In the genomic region with DNA sequence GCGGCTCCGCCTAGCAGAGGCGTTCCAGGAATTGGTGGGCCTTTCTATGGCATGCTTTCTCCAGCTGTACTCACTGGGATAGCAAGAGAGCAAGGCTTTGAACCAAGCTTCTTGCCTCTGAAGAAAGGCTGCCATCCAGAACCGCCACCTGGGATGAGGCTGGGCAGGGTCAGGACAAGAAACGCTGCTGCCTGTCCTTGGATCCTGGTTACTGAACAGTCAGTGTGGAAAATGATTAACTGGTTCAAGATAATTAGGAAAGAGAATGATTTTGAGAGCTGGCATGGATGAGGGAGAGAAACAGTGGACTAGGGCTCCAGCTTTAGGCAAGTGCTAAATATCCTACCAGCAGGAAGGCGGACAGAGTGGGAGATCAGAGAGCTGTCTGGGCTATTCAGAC, we compare ENCODE assay signal across 21 cellular contexts. TPM values are rescaled to one million over a fixed set of nuclear protein-coding genes. Genes with fewer than 3 reads are reported as not detected.
DNase-seq lines count a peak whose midpoint lies in the region; ATAC-seq and TF ChIP-seq lines count a peak whose summit lies in the region.
"Had no signal": no experiment of that assay in that cellular context is flagged by ENCODE, and none has a peak within 500 bp of the region (broad histone marks: within the 10 kb centered on the region; RNA-seq: fewer than 3 reads in every experiment).

No MANE protein-coding gene starts in this region.

- DNase-seq in HT-29 (ENCODE audit: low spot score): peak; percentile 16
- no peak for DNase-seq in glutamatergic neuron
- no peak for DNase-seq in mucosa of descending colon
- DNase-seq in renal cortical epithelial cell (ENCODE audit: low read depth): peak; percentile 43
- DNase-seq in occipital lobe (lab: John Stamatoyannopoulos, UW): no peak
- DNase-seq in stimulated activated CD4-positive, alpha-beta T cell treated with anti-CD3 and anti-CD28 coated beads, Interleukin-4, amount 100 ng/mL, for 1 hour: no peak
- DNase-seq: C1 segment of cervical spinal cord, DMS 273 treated with DMSO at 0.1 percent for 48 hours, GF-D8, GM23248, KBM-7, NCI-H1417 treated with DMSO at 0.1 percent for 48 hours, NCI-H2029, NCI-H2171, NCI-H510A, NCI-H774, PC-3 had no signal

- TF ChIP-seq CTCF in glutamatergic neuron (IDR thresholded peaks at IDR 0.05; ENCODE audit: partially characterized antibody, unreplicated experiment) (no peak), mucosa of descending colon (IDR thresholded peaks at IDR 0.05) (no peak)

- H3K27me3 Mint-ChIP-seq in glutamatergic neuron (ENCODE audit: unreplicated experiment): peaks cover 5% of the 10 kb centered on the region

- ATAC-seq in mucosa of descending colon (peak; percentile 21), GM21723 (IDR thresholded peaks at IDR 0.05; ENCODE audit: unreplicated experiment) (no peak), HG03139 (IDR thresholded peaks at IDR 0.05; ENCODE audit: unreplicated experiment) (no peak)
- ATAC-seq: A549, HCT116, PC-3 had no signal

- peaks cover 44% of the 10 kb centered on the region for H3K4me1 Mint-ChIP-seq in glutamatergic neuron (ENCODE audit: low read depth, unreplicated experiment)

- intact Hi-C loops in mucosa of descending colon (cut with DNase I, micrococcal nuclease): no loop called here

- no peak overlapping the region for H3K4me3 Mint-ChIP-seq in glutamatergic neuron (ENCODE audit: unreplicated experiment)

- H3K36me3 Mint-ChIP-seq in glutamatergic neuron (ENCODE audit: unreplicated experiment): no peaks in the 10 kb centered on the region

- H3K9me3 ChIP-seq in mucosa of descending colon: no peaks in the 10 kb centered on the region
- H3K9me3 ChIP-seq: A549 had no signal

- H3K9me3 Mint-ChIP-seq in glutamatergic neuron (ENCODE audit: unreplicated experiment): peaks cover 7% of the 10 kb centered on the region

- no peak overlapping the region for H3K4me3 ChIP-seq in mucosa of descending colon
- H3K4me3 ChIP-seq: A549, GM23248 had no signal

- peak overlapping the region; percentile 65 for H3K27ac Mint-ChIP-seq in glutamatergic neuron (ENCODE audit: unreplicated experiment)

- no peaks in the 10 kb centered on the region for H3K36me3 ChIP-seq in mucosa of descending colon (ENCODE audit: low read depth)

- peaks cover 2% of the 10 kb centered on the region for H3K4me1 ChIP-seq in mucosa of descending colon (ENCODE audit: low read depth)
- H3K4me1 ChIP-seq: A549 had no signal

RNA-seq across cellular contexts. Expression of a gene that starts 31.8 kb away (rescaled TPM):
- 1.0 and 1.2 TPM in 2 replicates for total RNA-seq in HT-29 (2014; rRNA removed; shearing (Covaris generic))
- 332 TPM for total RNA-seq in glutamatergic neuron (ENCODE audit: unreplicated experiment)
- total RNA-seq in mucosa of descending colon: 1 to 10 TPM in 2 of 3 donors, under 1 TPM in 1; 0.73 to 6.3 (median 2.8) TPM
- total RNA-seq in renal cortical epithelial cell: not detected in 2 replicates
- 15.9 TPM for total RNA-seq in occipital lobe
- total RNA-seq: GM23248 had no signal

Comparison
In these comparisons a context has a peak if more than half of its experiments do, and no peak if none do; other contexts are left out.
1. DNase-seq: peak in HT-29 (single experiment) and renal cortical epithelial cell (single experiment); none in glutamatergic neuron (single experiment), mucosa of descending colon (0 of 3), occipital lobe (single experiment) and stimulated activated CD4-positive, alpha-beta T cell treated with anti-CD3 and anti-CD28 coated beads, Interleukin-4, amount 100 ng/mL, for 1 hour (single experiment).
2. RNA of a gene that starts 31.8 kb away (total RNA-seq): 332 TPM in glutamatergic neuron (single experiment); 15.9 TPM in occipital lobe (single experiment), 0.73 to 6.3 TPM in mucosa of descending colon, 1.0 to 1.2 TPM in HT-29 and not detected in renal cortical epithelial cell; every median in the first group is over 10 times any median in the second.